Comparison of ENCODE assay signal across 18 cellular contexts in the genomic region with DNA sequence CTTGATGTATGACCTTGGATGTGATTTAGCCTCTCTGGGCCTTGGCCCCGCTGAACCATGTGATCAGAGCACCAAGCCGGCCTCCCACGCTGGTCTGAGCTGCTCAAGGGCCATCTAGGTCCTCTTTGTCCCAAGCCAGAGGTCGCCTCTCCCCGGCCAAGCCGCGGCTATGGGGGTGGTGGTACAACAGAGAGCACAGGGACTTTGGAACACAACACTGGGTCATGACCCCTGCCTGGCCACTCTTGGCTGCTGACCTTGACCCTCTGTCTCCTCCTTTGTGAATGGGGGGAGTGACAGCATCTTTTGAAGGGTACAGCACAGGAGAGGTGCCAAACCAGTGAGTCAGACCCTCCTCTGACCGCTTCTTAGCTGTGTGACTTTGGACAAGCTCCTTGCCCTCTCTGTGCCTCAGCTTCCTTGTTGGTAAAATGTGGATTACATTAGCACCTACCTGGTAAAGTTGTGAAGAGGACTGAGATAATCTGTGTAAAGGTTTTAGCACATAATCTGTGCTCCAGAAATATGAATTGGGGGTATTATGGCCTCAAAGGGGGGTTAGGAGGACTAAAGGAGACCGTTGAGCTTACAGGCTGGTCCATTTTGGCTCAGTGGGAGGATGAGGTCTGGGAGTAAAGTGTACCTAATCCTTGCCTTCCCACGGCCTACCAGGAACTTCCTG. TPM values are rescaled to one million over a fixed set of nuclear protein-coding genes. Genes with fewer than 3 reads are reported as not detected.
DNase-seq lines count a peak whose midpoint lies in the region; ATAC-seq and TF ChIP-seq lines count a peak whose summit lies in the region.
"Had no signal": no experiment of that assay in that cellular context is flagged by ENCODE, and none has a peak within 500 bp of the region (broad histone marks: within the 10 kb centered on the region; RNA-seq: fewer than 3 reads in every experiment).

No MANE protein-coding gene starts in this region.

- H3K4me1 Mint-ChIP-seq in activated CD4-positive, alpha-beta T cell treated with anti-CD3 and anti-CD28 coated beads, Interleukin-2, amount 10 ng/mL, durations not matched to agents 7 days and 5 days: peaks cover 39% of the 10 kb centered on the region
- peaks cover 26% of the 10 kb centered on the region for H3K4me1 Mint-ChIP-seq in activated CD4-positive, alpha-beta T cell treated with anti-CD3 and anti-CD28 coated beads, Interleukin-2, amount 10 ng/mL, durations not matched to agents 24 days and 14 days

- H3K36me3 Mint-ChIP-seq in activated CD4-positive, alpha-beta T cell treated with anti-CD3 and anti-CD28 coated beads, Interleukin-2, amount 10 ng/mL, durations not matched to agents 7 days and 5 days (ENCODE audit: low read depth): peaks cover 30% of the 10 kb centered on the region
- H3K36me3 Mint-ChIP-seq in activated CD4-positive, alpha-beta T cell treated with anti-CD3 and anti-CD28 coated beads, Interleukin-2, amount 10 ng/mL, durations not matched to agents 24 days and 14 days (ENCODE audit: low read depth): peaks cover 43% of the 10 kb centered on the region
- H3K36me3 Mint-ChIP-seq: natural killer cell treated with Interleukin-12 subunit alpha and Interleukin-12 subunit beta and Interleukin-15 and Interleukin-18, amount 100 ng/mL, for 72 hours had no signal

- no peak overlapping the region for H3K4me3 Mint-ChIP-seq in activated CD4-positive, alpha-beta T cell treated with anti-CD3 and anti-CD28 coated beads, Interleukin-2, amount 10 ng/mL, durations not matched to agents 7 days and 5 days
- H3K4me3 Mint-ChIP-seq in activated CD4-positive, alpha-beta T cell treated with anti-CD3 and anti-CD28 coated beads, Interleukin-2, amount 10 ng/mL, durations not matched to agents 24 days and 14 days: no peak overlapping the region
- H3K4me3 Mint-ChIP-seq: GM23338; memory B cell; natural killer cell treated with Interleukin-12 subunit alpha and Interleukin-12 subunit beta and Interleukin-15 and Interleukin-18, amount 100 ng/mL, for 72 hours had no signal

- intact Hi-C loops in activated CD4-positive, alpha-beta T cell treated with anti-CD3 and anti-CD28 coated beads, Interleukin-2, amount 10 ng/mL, durations not matched to agents 24 days and 14 days (cut with micrococcal nuclease): no loop called here
- intact Hi-C loops in sciatic nerve (cut with DNase I): no loop called here

- no peaks in the 10 kb centered on the region for H3K27me3 Mint-ChIP-seq in activated CD4-positive, alpha-beta T cell treated with anti-CD3 and anti-CD28 coated beads, Interleukin-2, amount 10 ng/mL, durations not matched to agents 7 days and 5 days
- H3K27me3 Mint-ChIP-seq in activated CD4-positive, alpha-beta T cell treated with anti-CD3 and anti-CD28 coated beads, Interleukin-2, amount 10 ng/mL, durations not matched to agents 24 days and 14 days: no peaks in the 10 kb centered on the region
- H3K27me3 Mint-ChIP-seq: memory B cell; natural killer cell treated with Interleukin-12 subunit alpha and Interleukin-12 subunit beta and Interleukin-15 and Interleukin-18, amount 100 ng/mL, for 72 hours had no signal

- H3F3A ChIP-seq in Loucy (ENCODE audit: low read depth): no peaks in the 10 kb centered on the region

- peak overlapping the region; percentile 84 for H3K27ac Mint-ChIP-seq in activated CD4-positive, alpha-beta T cell treated with anti-CD3 and anti-CD28 coated beads, Interleukin-2, amount 10 ng/mL, durations not matched to agents 7 days and 5 days
- H3K27ac Mint-ChIP-seq in activated CD4-positive, alpha-beta T cell treated with anti-CD3 and anti-CD28 coated beads, Interleukin-2, amount 10 ng/mL, durations not matched to agents 24 days and 14 days: no peak overlapping the region
- H3K27ac Mint-ChIP-seq: memory B cell; natural killer cell treated with Interleukin-12 subunit alpha and Interleukin-12 subunit beta and Interleukin-15 and Interleukin-18, amount 100 ng/mL, for 72 hours had no signal

- no peak overlapping the region for H2AFZ ChIP-seq in Loucy (ENCODE audit: low read length)
- H2AFZ ChIP-seq: GM23338 had no signal

- H3K4me2 ChIP-seq in Loucy (ENCODE audit: low read depth, low read length, poor library complexity, severe bottlenecking): peak overlapping the region; percentile 8
- H3K4me2 ChIP-seq: BLaER1, GM23338, smooth muscle cell had no signal

- ATAC-seq in sciatic nerve (peak; percentile 9), GM21515 (IDR thresholded peaks at IDR 0.05; ENCODE audit: unreplicated experiment) (no peak)
- ATAC-seq: natural killer cell treated with Interleukin-12 subunit alpha and Interleukin-12 subunit beta and Interleukin-15 and Interleukin-18, amount 100 ng/mL, for 72 hours had no signal

- no peaks in the 10 kb centered on the region for H3K9me3 ChIP-seq in Loucy (ENCODE audit: insufficient read depth, low read depth, low read length)
- H3K9me3 ChIP-seq in effector memory CD4-positive, alpha-beta T cell (ENCODE audit: control insufficient read depth, low read length): no peaks in the 10 kb centered on the region
- H3K9me3 ChIP-seq: BLaER1, thyroid gland had no signal

- H3K79me2 ChIP-seq in Loucy (ENCODE audit: insufficient read depth, low read length): peaks cover 23% of the 10 kb centered on the region

- H4K20me1 ChIP-seq in Loucy (ENCODE audit: insufficient read depth, low read length, poor library complexity, severe bottlenecking): peaks cover 11% of the 10 kb centered on the region

- TF ChIP-seq CTCF in Loucy (conservative IDR thresholded peaks at IDR 0.05; ENCODE audit: low read length) (no peak), GM10248 (IDR thresholded peaks at IDR 0.05; ENCODE audit: control extremely low read depth, extremely low read depth, low read depth, missing control alignments) (no peak)

- peaks cover 19% of the 10 kb centered on the region for H3K4me1 ChIP-seq in Loucy (ENCODE audit: insufficient read depth, low read length, poor library complexity, severe bottlenecking)
- H3K4me1 ChIP-seq in effector memory CD4-positive, alpha-beta T cell (ENCODE audit: control insufficient read depth, insufficient read depth, low read length, poor library complexity, severe bottlenecking): peaks cover 19% of the 10 kb centered on the region

- H3K27ac ChIP-seq in effector memory CD4-positive, alpha-beta T cell (ENCODE audit: insufficient read depth, low read length, poor library complexity, severe bottlenecking): peak overlapping the region; percentile 5
- H3K27ac ChIP-seq: BLaER1, thyroid gland had no signal

- peaks cover 24% of the 10 kb centered on the region; the same call in 1 of the 2 replicates for H3K36me3 ChIP-seq in Loucy (ENCODE audit: insufficient read depth, low read length)
- H3K36me3 ChIP-seq in effector memory CD4-positive, alpha-beta T cell (ENCODE audit: control insufficient read depth, insufficient read depth, low read length): peaks cover 41% of the 10 kb centered on the region

- H3K9ac ChIP-seq in Loucy (ENCODE audit: low read depth, low read length, poor library complexity, severe bottlenecking): no peak overlapping the region
- H3K9ac ChIP-seq: BLaER1 had no signal

- CTCF ChIA-PET in activated CD4-positive, alpha-beta T cell treated with anti-CD3 and anti-CD28 coated beads, Interleukin-2, amount 10 ng/mL, durations not matched to agents 7 days and 5 days (lab: Charles Lee): interaction anchor here (1.0 to 7.9 kb wide), 6 partner anchors 11 to 134 kb away, joined by 3 to 75 read pairs (median 3); no protein-coding TSS in a partner anchor
- CTCF ChIA-PET in GM10248 (lab: Yijun Ruan, JAX): interaction anchor here (1.7 to 8.5 kb wide), 2 partner anchors 12 to 59 kb away, joined by 5 to 77 read pairs; no protein-coding TSS in a partner anchor

- H3K4me3 ChIP-seq in Loucy (ENCODE audit: low read length, poor library complexity, severe bottlenecking): no peak overlapping the region
- H3K4me3 ChIP-seq in effector memory CD4-positive, alpha-beta T cell (ENCODE audit: insufficient read depth, low read depth, low read length, poor library complexity, severe bottlenecking): no peak overlapping the region
- H3K4me3 ChIP-seq: BLaER1, GM23338, smooth muscle cell, thyroid gland had no signal

- H3K9me3 Mint-ChIP-seq in activated CD4-positive, alpha-beta T cell treated with anti-CD3 and anti-CD28 coated beads, Interleukin-2, amount 10 ng/mL, durations not matched to agents 7 days and 5 days: no peaks in the 10 kb centered on the region
- H3K9me3 Mint-ChIP-seq in activated CD4-positive, alpha-beta T cell treated with anti-CD3 and anti-CD28 coated beads, Interleukin-2, amount 10 ng/mL, durations not matched to agents 24 days and 14 days: no peaks in the 10 kb centered on the region
- H3K9me3 Mint-ChIP-seq: GM23338; memory B cell; natural killer cell treated with Interleukin-12 subunit alpha and Interleukin-12 subunit beta and Interleukin-15 and Interleukin-18, amount 100 ng/mL, for 72 hours had no signal

- H3K27me3 ChIP-seq in Loucy (ENCODE audit: insufficient read depth, low read length, poor library complexity, severe bottlenecking): no peaks in the 10 kb centered on the region
- no peaks in the 10 kb centered on the region for H3K27me3 ChIP-seq in effector memory CD4-positive, alpha-beta T cell (replicated peaks; ENCODE audit: control insufficient read depth, insufficient read depth, low read length, poor library complexity, severe bottlenecking)
- H3K27me3 ChIP-seq: BLaER1, thyroid gland had no signal

- DNase-seq in activated CD4-positive, alpha-beta T cell treated with anti-CD3 and anti-CD28 coated beads, Interleukin-2, amount 10 ng/mL, durations not matched to agents 7 days and 5 days: no peak
- no peak for DNase-seq in activated CD4-positive, alpha-beta T cell treated with anti-CD3 and anti-CD28 coated beads, Interleukin-2, amount 10 ng/mL, durations not matched to agents 24 days and 14 days
- no peak for DNase-seq in effector memory CD4-positive, alpha-beta T cell
- DNase-seq in sciatic nerve (ENCODE audit: low spot score) (peak; percentile 70), GM10248 (ENCODE audit: extremely low spot score) (no peak)
- no peak for DNase-seq in effector CD4-positive, alpha-beta T cell
- DNase-seq: DMS79; NCI-H1930; NCI-H446 treated with DMSO at 0.1 percent for 48 hours; stimulated activated CD8-positive, alpha-beta memory T cell treated with anti-CD3 and anti-CD28 coated beads, Interleukin-4, amount 100 ng/mL, for 48 hours; thyroid gland had no signal

- POLR2A ChIA-PET in activated CD4-positive, alpha-beta T cell treated with anti-CD3 and anti-CD28 coated beads, Interleukin-2, amount 10 ng/mL, durations not matched to agents 7 days and 5 days (lab: Charles Lee): no interaction called here
- POLR2A ChIA-PET in GM10248 (lab: Yijun Ruan, JAX): interaction anchor here (0.9 to 1.0 kb wide), 2 partner anchors 17 to 19 kb away, joined by 3 to 7 read pairs; no protein-coding TSS in a partner anchor

- no peaks in the 10 kb centered on the region for H3K9me2 ChIP-seq in Loucy (replicated peaks; ENCODE audit: low read depth, low read length)

RNA-seq across cellular contexts. Expression of a gene that starts 4.7 kb away (rescaled TPM):
- total RNA-seq in activated CD4-positive, alpha-beta T cell treated with anti-CD3 and anti-CD28 coated beads, Interleukin-2, amount 10 ng/mL, durations not matched to agents 7 days and 5 days: 10 to 100 TPM; 59.1 to 62.1 TPM
- total RNA-seq in activated CD4-positive, alpha-beta T cell treated with anti-CD3 and anti-CD28 coated beads, Interleukin-2, amount 10 ng/mL, durations not matched to agents 24 days and 14 days: 94.2 and 95.8 TPM in 2 replicates
- total RNA-seq in sciatic nerve: 64.0 TPM

RNA-seq across cellular contexts. Expression of a gene that starts 28.5 kb away (rescaled TPM):
- total RNA-seq in activated CD4-positive, alpha-beta T cell treated with anti-CD3 and anti-CD28 coated beads, Interleukin-2, amount 10 ng/mL, durations not matched to agents 7 days and 5 days: 10 to 100 TPM; 80.2 to 92.5 TPM
- total RNA-seq in activated CD4-positive, alpha-beta T cell treated with anti-CD3 and anti-CD28 coated beads, Interleukin-2, amount 10 ng/mL, durations not matched to agents 24 days and 14 days: 94.9 and 96.9 TPM in 2 replicates
- 306 TPM for total RNA-seq in sciatic nerve

RNA-seq across cellular contexts. Expression of a gene that starts 30.8 kb away (rescaled TPM):
- 1,000 to 10,000 TPM; 7,183 to 8,252 TPM for total RNA-seq in activated CD4-positive, alpha-beta T cell treated with anti-CD3 and anti-CD28 coated beads, Interleukin-2, amount 10 ng/mL, durations not matched to agents 7 days and 5 days
- total RNA-seq in activated CD4-positive, alpha-beta T cell treated with anti-CD3 and anti-CD28 coated beads, Interleukin-2, amount 10 ng/mL, durations not matched to agents 24 days and 14 days: 5,198 and 5,435 TPM in 2 replicates
- total RNA-seq in sciatic nerve: 14,857 TPM

RNA-seq across cellular contexts. Expression of a gene that starts 40.7 kb away (rescaled TPM):
- 10 to 100 TPM; 32.4 to 35.4 TPM for total RNA-seq in activated CD4-positive, alpha-beta T cell treated with anti-CD3 and anti-CD28 coated beads, Interleukin-2, amount 10 ng/mL, durations not matched to agents 7 days and 5 days
- 83.3 and 83.4 TPM in 2 replicates for total RNA-seq in activated CD4-positive, alpha-beta T cell treated with anti-CD3 and anti-CD28 coated beads, Interleukin-2, amount 10 ng/mL, durations not matched to agents 24 days and 14 days
- total RNA-seq in sciatic nerve: 23.7 TPM

RNA-seq across cellular contexts. Expression of a gene that starts 42.7 kb away (rescaled TPM):
- total RNA-seq in activated CD4-positive, alpha-beta T cell treated with anti-CD3 and anti-CD28 coated beads, Interleukin-2, amount 10 ng/mL, durations not matched to agents 7 days and 5 days: 10 to 100 TPM; 34.1 to 42.1 TPM
- total RNA-seq in activated CD4-positive, alpha-beta T cell treated with anti-CD3 and anti-CD28 coated beads, Interleukin-2, amount 10 ng/mL, durations not matched to agents 24 days and 14 days: 39.1 and 42.4 TPM in 2 replicates
- 44.1 TPM for total RNA-seq in sciatic nerve
